ENCODE assay signal across 8 cellular contexts in genomic region chr19:44303976-44304568, GRCh38. TPM values are rescaled to one million over a fixed set of nuclear protein-coding genes. Genes with fewer than 3 reads are reported as not detected.
DNase-seq lines count a peak whose midpoint lies in the region; ATAC-seq and TF ChIP-seq lines count a peak whose summit lies in the region.

No MANE protein-coding gene starts in this region.

- intact Hi-C loops in dorsolateral prefrontal cortex (cut with DNase I) = loop anchor here (2.0 to 10.0 kb wide), 6 partner anchors 53 to 299 kb away; partner anchors contain the start of genes ZNF112 (in 2 of the 2), ZNF225 (in 2 of the 2), ZNF180 (in 1 of the 2) and ZNF226 (in 1 of the 2)

- H3K27ac ChIP-seq in dorsolateral prefrontal cortex = peak overlapping the region in 25 of 59 donors; percentile 39 to 89 (median 62)
- peak overlapping the region in 1 of 2 donors; percentile 96 for H3K27ac ChIP-seq in lung (ENCODE audit: low read depth in 1 of 2, low read length in 1 of 2)
- H3K27ac ChIP-seq in upper lobe of left lung = peak overlapping the region; percentile 62 to 88 (median 78)

- TF ChIP-seq CTCF in GM13977 (IDR thresholded peaks at IDR 0.05; ENCODE audit: extremely low read depth, insufficient read depth, missing control alignments) = no peak
- TF ChIP-seq CTCF in dorsolateral prefrontal cortex (IDR thresholded peaks at IDR 0.05 in 54 of 56, conservative IDR thresholded peaks at IDR 0.05 in 2 of 56; ENCODE audit: low read depth in 1 of 56, partially characterized antibody in 56 of 56) = no peak
- no peak for TF ChIP-seq CTCF in lung (IDR thresholded peaks at IDR 0.05; ENCODE audit: control extremely low read depth, extremely low read depth)
- no peak for TF ChIP-seq CTCF in upper lobe of left lung (IDR thresholded peaks at IDR 0.05)

- TF ChIP-seq EP300 in upper lobe of left lung (IDR thresholded peaks at IDR 0.05) = no peak

- TF ChIP-seq POLR2A in upper lobe of left lung (IDR thresholded peaks at IDR 0.05) = no peak

- in situ Hi-C loops in ACHN (cut with HindIII; ENCODE audit: low pct_ligation_motif_present, low pct_unique_long_range_greater_than_20kb, low sequenced_read_pairs) (no loop called here), GM13977 (cut with MboI; ENCODE audit: low pct_unique_long_range_greater_than_20kb, low sequenced_read_pairs, unreplicated experiment) (no loop called here)

- H3K27me3 ChIP-seq in dorsolateral prefrontal cortex = no peaks in the 10 kb centered on the region
- no peaks in the 10 kb centered on the region for H3K27me3 ChIP-seq in lung (ENCODE audit: control insufficient read depth, insufficient read depth)
- no peaks in the 10 kb centered on the region for H3K27me3 ChIP-seq in upper lobe of left lung

- 5% methylated on average over 11 of the region's 11 CpGs for WGBS in lung, 2 donors
- WGBS in upper lobe of left lung, 2 donors = 6 to 7% methylated on average over 11 of the region's 11 CpGs

- peak overlapping the region; percentile 63 to 99 (median 89) for H3K4me3 ChIP-seq in dorsolateral prefrontal cortex
- H3K4me3 ChIP-seq in lung = peak overlapping the region; percentile 87
- peak overlapping the region; percentile 40 to 88 (median 86) for H3K4me3 ChIP-seq in upper lobe of left lung

- ATAC-seq in lung (ENCODE audit: insufficient read depth, low FRiP score) = peak; percentile 7
- peak in 1 of 2 donors; percentile 29 for ATAC-seq in upper lobe of left lung (ENCODE audit: low FRiP score in 2 of 2)
- ATAC-seq in GM18861 (IDR thresholded peaks at IDR 0.05; ENCODE audit: unreplicated experiment) = no peak

- peaks cover 0 to 16% of the 10 kb centered on the region in 2 donors for H3K9me3 ChIP-seq in lung (ENCODE audit: control insufficient read depth in 2 of 2, insufficient read depth in 1 of 2, low read length in 1 of 2)
- peaks cover 5 to 29% (median 10%) of the 10 kb centered on the region in 4 donors for H3K9me3 ChIP-seq in upper lobe of left lung

- H3K36me3 ChIP-seq in lung (ENCODE audit: control insufficient read depth in 2 of 2, insufficient read depth in 2 of 2, low read length in 2 of 2) (peaks cover 12 to 13% of the 10 kb centered on the region in 2 donors), upper lobe of left lung (peaks cover 2 to 33% (median 21%) of the 10 kb centered on the region in 4 donors)

- peaks cover 4 to 6% of the 10 kb centered on the region in 2 donors for H3K4me1 ChIP-seq in lung (ENCODE audit: control insufficient read depth in 2 of 2, insufficient read depth in 2 of 2, low read length in 2 of 2)
- peaks cover 8 to 13% (median 11%) of the 10 kb centered on the region in 4 donors for H3K4me1 ChIP-seq in upper lobe of left lung

- DNase-seq in ACHN (peak; percentile 14), GM13977 (ENCODE audit: low spot score) (peak; percentile 31), RPMI7951 (ENCODE audit: low read depth) (peak; percentile 58), dorsolateral prefrontal cortex (peak in 1 of 10 donors; percentile 11), lung (ENCODE audit: low spot score) (no peak), upper lobe of left lung (no peak), SW 1271 (lab: John Stamatoyannopoulos, UW) (no peak)

RNA-seq across cellular contexts. Expression of gene ZNF235, which starts 0.8 kb away (rescaled TPM):
- 4.5 and 5.0 TPM in 2 replicates for total RNA-seq in RPMI7951 (2014; rRNA removed; shearing (Covaris generic))
- total RNA-seq in dorsolateral prefrontal cortex (10 to 100 TPM in 108 of 120 experiments, 1 to 10 TPM in 12; 8.6 to 20.5 (median 14.1) TPM), lung (10 to 100 TPM in 1 of 2 donors, 1 to 10 TPM in 1; 4.7 to 18.9 TPM), upper lobe of left lung (10 to 100 TPM in 2 of 6 donors, 1 to 10 TPM in 4; 3.0 to 16.8 (median 8.3) TPM)
- 1 to 10 TPM; 1.6 to 2.8 TPM for polyA plus RNA-seq in lung

RNA-seq across cellular contexts. Expression of gene ZNF233, which starts 44.4 kb away (rescaled TPM):
- 0.98 and 1.2 TPM in 2 replicates for total RNA-seq in RPMI7951 (2014; rRNA removed; shearing (Covaris generic))
- 10 to 100 TPM in 39 of 120 experiments, 1 to 10 TPM in 81; 2.8 to 18.0 (median 8.8) TPM for total RNA-seq in dorsolateral prefrontal cortex
- 1 to 10 TPM in 1 of 2 donors, under 1 TPM in 1; 0.40 to 2.5 TPM for total RNA-seq in lung
- polyA plus RNA-seq in lung = under 1 TPM; 0.10 to 0.32 TPM
- under 1 TPM in 4 of 6 donors, not detected in 2; 0.15 to 0.44 (median 0.25) TPM for total RNA-seq in upper lobe of left lung

RNA-seq across cellular contexts. Expression of gene ZNF112, which starts 52.4 kb away (rescaled TPM):
- 6.2 TPM in 2 replicates for total RNA-seq in RPMI7951 (2014; rRNA removed; shearing (Covaris generic))
- total RNA-seq in dorsolateral prefrontal cortex (10 to 100 TPM in 107 of 120 experiments, 1 to 10 TPM in 13; 8.1 to 22.7 (median 12.7) TPM), lung (10 to 100 TPM in 1 of 2 donors, 1 to 10 TPM in 1; 4.1 to 11.3 TPM), upper lobe of left lung (1 to 10 TPM in 5 of 6 donors, under 1 TPM in 1; 0.44 to 6.3 (median 4.0) TPM)
- 1 to 10 TPM; 1.0 to 1.1 TPM for polyA plus RNA-seq in lung

Comparison
In these comparisons a context has a peak if more than half of its experiments do, and no peak if none do; other contexts are left out.
1. DNase-seq: peak in ACHN (single experiment), GM13977 (single experiment) and RPMI7951 (single experiment); none in lung (single experiment), upper lobe of left lung (0 of 2) and SW 1271 (0 of 2).
2. Peak in every context shown above with its lines, with median percentiles within 50 percentile points of each other: H3K4me3 ChIP-seq.